ENCODE assay signal across 1 cellular context in genomic region chr1:47460040-47460439, GRCh38.
TF ChIP-seq lines count a peak whose summit lies in the region.

No MANE protein-coding gene starts in this region.

TF ChIP-seq in GM23338, 12 proteins besides CTCF, POLR2A, EP300 and RAD21 (continued from another document):
- TF ChIP-seq ZNF462 (CRISPR knock-in tag; IDR thresholded peaks at IDR 0.05) (no peak), ZNF114 (CRISPR knock-in tag; IDR thresholded peaks at IDR 0.05) (no peak), ZNF331 (CRISPR knock-in tag; IDR thresholded peaks at IDR 0.05; ENCODE audit: low read depth) (no peak), CREB1 (CRISPR knock-in tag; IDR thresholded peaks at IDR 0.05; ENCODE audit: low read depth) (no peak), ETS1 (IDR thresholded peaks at IDR 0.05) (no peak)
